Comparison of ENCODE assay signal across 28 cellular contexts in genomic region chr3:36505393-36505792, GRCh38.
"Had no signal": no experiment of that assay in that cellular context is flagged by ENCODE, and none has a peak within 500 bp of the region (broad histone marks: within the 10 kb centered on the region; RNA-seq: fewer than 3 reads in every experiment).

No MANE protein-coding gene starts in this region.

- ATAC-seq: effector memory CD8-positive, alpha-beta T cell; esophagus mucosa; gastrocnemius medialis; heart right ventricle; left colon; left lobe of liver; left ventricle myocardium superior; lower lobe of right lung; naive thymus-derived CD4-positive, alpha-beta T cell had no signal

- DNase-seq: colonic mucosa; cortex of kidney; effector CD8-positive, alpha-beta T cell; effector memory CD8-positive, alpha-beta T cell; endodermal cell; erythroblast; esophagus squamous epithelium; foreskin fibroblast; foreskin melanocyte; gastrocnemius medialis; glutamatergic neuron; head of caudate nucleus; heart right ventricle; hippocampal formation; kidney glomerular epithelial cell; left colon; left ventricle myocardium superior; lower lobe of right lung; mesendoderm; midbrain; naive thymus-derived CD4-positive, alpha-beta T cell had no signal

- H3K9me3 Mint-ChIP-seq: endodermal cell had no signal

- H3K36me3 ChIP-seq: colonic mucosa, esophagus squamous epithelium, gastrocnemius medialis, heart right ventricle, lower lobe of right lung had no signal

- FAIRE-seq: islet of Langerhans, keratinocyte had no signal

- H3K4me3 ChIP-seq: colonic mucosa, esophagus squamous epithelium, gastrocnemius medialis, heart right ventricle, lower lobe of right lung had no signal

- H3K9me3 ChIP-seq: colonic mucosa, esophagus squamous epithelium, gastrocnemius medialis, lower lobe of right lung had no signal

- H3K4me1 Mint-ChIP-seq: endodermal cell; memory B cell; naive thymus-derived CD4-positive, alpha-beta T cell had no signal

- H3K27me3 Mint-ChIP-seq: dendritic cell treated with granulocyte-macrophage colony-stimulating factor and Interleukin-4, amounts not matched to agents 40 ng/mL and 50 ng/mL, for 4 days; effector memory CD8-positive, alpha-beta T cell had no signal

- H3K27me3 ChIP-seq: colonic mucosa, esophagus squamous epithelium, gastrocnemius medialis, heart right ventricle had no signal

- H3K27ac ChIP-seq: colonic mucosa, epithelial cell of prostate, esophagus squamous epithelium, gastrocnemius medialis, heart right ventricle, lower lobe of right lung had no signal

- H3K36me3 Mint-ChIP-seq: memory B cell; naive thymus-derived CD4-positive, alpha-beta T cell had no signal

- H3K27ac Mint-ChIP-seq: dendritic cell treated with granulocyte-macrophage colony-stimulating factor and Interleukin-4, amounts not matched to agents 40 ng/mL and 50 ng/mL, for 4 days; effector memory CD8-positive, alpha-beta T cell; endodermal cell; memory B cell; naive thymus-derived CD4-positive, alpha-beta T cell had no signal

- H3K4me1 ChIP-seq: colonic mucosa, esophagus squamous epithelium, gastrocnemius medialis, lower lobe of right lung had no signal

- H3K4me3 Mint-ChIP-seq: dendritic cell treated with granulocyte-macrophage colony-stimulating factor and Interleukin-4, amounts not matched to agents 40 ng/mL and 50 ng/mL, for 4 days; effector memory CD8-positive, alpha-beta T cell; endodermal cell; memory B cell; naive thymus-derived CD4-positive, alpha-beta T cell had no signal
